Comparison of ENCODE assay signal across 1 cellular context in the genomic region with DNA sequence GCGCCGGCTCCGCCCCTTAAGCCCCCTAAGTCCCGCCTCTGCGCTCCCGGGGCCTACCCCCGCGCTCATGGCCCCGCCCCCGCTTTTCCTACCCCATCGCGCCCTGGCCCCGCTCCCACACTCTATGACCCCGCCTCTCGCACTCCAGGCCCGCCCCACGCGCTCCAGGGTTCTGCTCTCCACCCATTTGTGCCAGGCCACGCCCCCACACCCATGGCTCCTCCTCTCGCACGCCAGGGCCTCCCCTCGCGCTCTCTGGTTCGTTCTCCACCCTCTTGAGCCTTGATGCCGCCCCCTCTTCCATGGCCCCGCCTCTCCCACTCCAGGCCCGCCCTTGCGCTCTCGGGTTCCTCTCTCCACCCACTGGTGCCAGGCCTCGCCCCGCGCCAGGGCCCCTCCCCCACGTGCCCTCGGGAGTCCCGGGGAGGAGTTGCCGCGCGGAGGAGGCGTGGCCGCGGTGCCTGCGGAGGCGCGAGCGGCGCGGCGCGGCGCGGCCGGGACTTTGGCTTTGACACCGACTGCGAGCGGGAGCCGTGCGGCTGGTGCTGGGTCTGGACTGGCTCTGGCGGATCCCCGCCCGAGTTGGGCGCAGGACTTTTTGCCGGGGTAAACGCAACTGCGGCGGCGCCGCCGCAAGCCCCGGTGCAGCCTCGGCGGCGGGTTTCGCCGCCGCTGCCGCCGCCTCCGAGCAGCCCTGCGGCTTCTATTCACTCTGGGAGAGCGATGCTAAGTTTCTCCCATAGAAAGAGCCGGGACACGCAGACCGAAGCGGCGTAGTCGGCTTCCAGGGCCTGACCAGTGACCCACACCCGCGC.
TF ChIP-seq lines count a peak whose summit lies in the region.

A gene (plus strand): TSS at position 499 of the 815 bp plus-strand sequence. CDS start 1,071 bp downstream, outside the sequence.

TF ChIP-seq in K562, 482 proteins besides CTCF, POLR2A, EP300 and RAD21 (continued from another document):
- TF ChIP-seq, protein P1, sequence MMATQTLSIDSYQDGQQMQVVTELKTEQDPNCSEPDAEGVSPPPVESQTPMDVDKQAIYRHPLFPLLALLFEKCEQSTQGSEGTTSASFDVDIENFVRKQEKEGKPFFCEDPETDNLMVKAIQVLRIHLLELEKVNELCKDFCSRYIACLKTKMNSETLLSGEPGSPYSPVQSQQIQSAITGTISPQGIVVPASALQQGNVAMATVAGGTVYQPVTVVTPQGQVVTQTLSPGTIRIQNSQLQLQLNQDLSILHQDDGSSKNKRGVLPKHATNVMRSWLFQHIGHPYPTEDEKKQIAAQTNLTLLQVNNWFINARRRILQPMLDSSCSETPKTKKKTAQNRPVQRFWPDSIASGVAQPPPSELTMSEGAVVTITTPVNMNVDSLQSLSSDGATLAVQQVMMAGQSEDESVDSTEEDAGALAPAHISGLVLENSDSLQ (IDR thresholded peaks at IDR 0.05), result peak; percentile 17; the same call in 1 of the 2 replicates
- TF ChIP-seq KAT7 (CRISPR knock-in tag; IDR thresholded peaks at IDR 0.05; ENCODE audit: borderline replicate concordance) (peak; percentile 38; the same call in 1 of the 2 replicates), RBM25 (IDR thresholded peaks at IDR 0.05; ENCODE audit: low read depth, low read length, severe bottlenecking) (peak; percentile 19), RAD51 (IDR thresholded peaks at IDR 0.05; ENCODE audit: borderline replicate concordance, low read depth) (no peak), TEAD1 (CRISPR knock-in tag; IDR thresholded peaks at IDR 0.05) (peak in 1 of 2 experiments; percentile 45; a peak in 1 of 4 replicates), DMBX1 (CRISPR knock-in tag; IDR thresholded peaks at IDR 0.05; ENCODE audit: borderline replicate concordance) (0 out of 2 replicates have a peak, but pooled peaks have one; percentile 46), ZNF282 (CRISPR knock-in tag; IDR thresholded peaks at IDR 0.05) (0 out of 2 replicates have a peak, but pooled peaks have one; percentile 71), KDM5B (IDR thresholded peaks at IDR 0.05; ENCODE audit: insufficient replicate concordance, low read depth, low read length) (peak; percentile 10), ZNF778 (CRISPR knock-in tag; IDR thresholded peaks at IDR 0.05) (no peak), CTBP1 (IDR thresholded peaks at IDR 0.05; ENCODE audit: borderline replicate concordance) (peak; percentile 94)
- TF ChIP-seq, protein P2, sequence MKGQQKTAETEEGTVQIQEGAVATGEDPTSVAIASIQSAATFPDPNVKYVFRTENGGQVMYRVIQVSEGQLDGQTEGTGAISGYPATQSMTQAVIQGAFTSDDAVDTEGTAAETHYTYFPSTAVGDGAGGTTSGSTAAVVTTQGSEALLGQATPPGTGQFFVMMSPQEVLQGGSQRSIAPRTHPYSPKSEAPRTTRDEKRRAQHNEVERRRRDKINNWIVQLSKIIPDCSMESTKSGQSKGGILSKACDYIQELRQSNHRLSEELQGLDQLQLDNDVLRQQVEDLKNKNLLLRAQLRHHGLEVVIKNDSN (CRISPR knock-in tag; IDR thresholded peaks at IDR 0.05), result peak; percentile 81
- TF ChIP-seq, protein P3, sequence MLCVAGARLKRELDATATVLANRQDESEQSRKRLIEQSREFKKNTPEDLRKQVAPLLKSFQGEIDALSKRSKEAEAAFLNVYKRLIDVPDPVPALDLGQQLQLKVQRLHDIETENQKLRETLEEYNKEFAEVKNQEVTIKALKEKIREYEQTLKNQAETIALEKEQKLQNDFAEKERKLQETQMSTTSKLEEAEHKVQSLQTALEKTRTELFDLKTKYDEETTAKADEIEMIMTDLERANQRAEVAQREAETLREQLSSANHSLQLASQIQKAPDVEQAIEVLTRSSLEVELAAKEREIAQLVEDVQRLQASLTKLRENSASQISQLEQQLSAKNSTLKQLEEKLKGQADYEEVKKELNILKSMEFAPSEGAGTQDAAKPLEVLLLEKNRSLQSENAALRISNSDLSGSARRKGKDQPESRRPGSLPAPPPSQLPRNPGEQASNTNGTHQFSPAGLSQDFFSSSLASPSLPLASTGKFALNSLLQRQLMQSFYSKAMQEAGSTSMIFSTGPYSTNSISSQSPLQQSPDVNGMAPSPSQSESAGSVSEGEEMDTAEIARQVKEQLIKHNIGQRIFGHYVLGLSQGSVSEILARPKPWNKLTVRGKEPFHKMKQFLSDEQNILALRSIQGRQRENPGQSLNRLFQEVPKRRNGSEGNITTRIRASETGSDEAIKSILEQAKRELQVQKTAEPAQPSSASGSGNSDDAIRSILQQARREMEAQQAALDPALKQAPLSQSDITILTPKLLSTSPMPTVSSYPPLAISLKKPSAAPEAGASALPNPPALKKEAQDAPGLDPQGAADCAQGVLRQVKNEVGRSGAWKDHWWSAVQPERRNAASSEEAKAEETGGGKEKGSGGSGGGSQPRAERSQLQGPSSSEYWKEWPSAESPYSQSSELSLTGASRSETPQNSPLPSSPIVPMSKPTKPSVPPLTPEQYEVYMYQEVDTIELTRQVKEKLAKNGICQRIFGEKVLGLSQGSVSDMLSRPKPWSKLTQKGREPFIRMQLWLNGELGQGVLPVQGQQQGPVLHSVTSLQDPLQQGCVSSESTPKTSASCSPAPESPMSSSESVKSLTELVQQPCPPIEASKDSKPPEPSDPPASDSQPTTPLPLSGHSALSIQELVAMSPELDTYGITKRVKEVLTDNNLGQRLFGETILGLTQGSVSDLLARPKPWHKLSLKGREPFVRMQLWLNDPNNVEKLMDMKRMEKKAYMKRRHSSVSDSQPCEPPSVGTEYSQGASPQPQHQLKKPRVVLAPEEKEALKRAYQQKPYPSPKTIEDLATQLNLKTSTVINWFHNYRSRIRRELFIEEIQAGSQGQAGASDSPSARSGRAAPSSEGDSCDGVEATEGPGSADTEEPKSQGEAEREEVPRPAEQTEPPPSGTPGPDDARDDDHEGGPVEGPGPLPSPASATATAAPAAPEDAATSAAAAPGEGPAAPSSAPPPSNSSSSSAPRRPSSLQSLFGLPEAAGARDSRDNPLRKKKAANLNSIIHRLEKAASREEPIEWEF (CRISPR knock-in tag; IDR thresholded peaks at IDR 0.05), result no peak
- TF ChIP-seq, protein P4, sequence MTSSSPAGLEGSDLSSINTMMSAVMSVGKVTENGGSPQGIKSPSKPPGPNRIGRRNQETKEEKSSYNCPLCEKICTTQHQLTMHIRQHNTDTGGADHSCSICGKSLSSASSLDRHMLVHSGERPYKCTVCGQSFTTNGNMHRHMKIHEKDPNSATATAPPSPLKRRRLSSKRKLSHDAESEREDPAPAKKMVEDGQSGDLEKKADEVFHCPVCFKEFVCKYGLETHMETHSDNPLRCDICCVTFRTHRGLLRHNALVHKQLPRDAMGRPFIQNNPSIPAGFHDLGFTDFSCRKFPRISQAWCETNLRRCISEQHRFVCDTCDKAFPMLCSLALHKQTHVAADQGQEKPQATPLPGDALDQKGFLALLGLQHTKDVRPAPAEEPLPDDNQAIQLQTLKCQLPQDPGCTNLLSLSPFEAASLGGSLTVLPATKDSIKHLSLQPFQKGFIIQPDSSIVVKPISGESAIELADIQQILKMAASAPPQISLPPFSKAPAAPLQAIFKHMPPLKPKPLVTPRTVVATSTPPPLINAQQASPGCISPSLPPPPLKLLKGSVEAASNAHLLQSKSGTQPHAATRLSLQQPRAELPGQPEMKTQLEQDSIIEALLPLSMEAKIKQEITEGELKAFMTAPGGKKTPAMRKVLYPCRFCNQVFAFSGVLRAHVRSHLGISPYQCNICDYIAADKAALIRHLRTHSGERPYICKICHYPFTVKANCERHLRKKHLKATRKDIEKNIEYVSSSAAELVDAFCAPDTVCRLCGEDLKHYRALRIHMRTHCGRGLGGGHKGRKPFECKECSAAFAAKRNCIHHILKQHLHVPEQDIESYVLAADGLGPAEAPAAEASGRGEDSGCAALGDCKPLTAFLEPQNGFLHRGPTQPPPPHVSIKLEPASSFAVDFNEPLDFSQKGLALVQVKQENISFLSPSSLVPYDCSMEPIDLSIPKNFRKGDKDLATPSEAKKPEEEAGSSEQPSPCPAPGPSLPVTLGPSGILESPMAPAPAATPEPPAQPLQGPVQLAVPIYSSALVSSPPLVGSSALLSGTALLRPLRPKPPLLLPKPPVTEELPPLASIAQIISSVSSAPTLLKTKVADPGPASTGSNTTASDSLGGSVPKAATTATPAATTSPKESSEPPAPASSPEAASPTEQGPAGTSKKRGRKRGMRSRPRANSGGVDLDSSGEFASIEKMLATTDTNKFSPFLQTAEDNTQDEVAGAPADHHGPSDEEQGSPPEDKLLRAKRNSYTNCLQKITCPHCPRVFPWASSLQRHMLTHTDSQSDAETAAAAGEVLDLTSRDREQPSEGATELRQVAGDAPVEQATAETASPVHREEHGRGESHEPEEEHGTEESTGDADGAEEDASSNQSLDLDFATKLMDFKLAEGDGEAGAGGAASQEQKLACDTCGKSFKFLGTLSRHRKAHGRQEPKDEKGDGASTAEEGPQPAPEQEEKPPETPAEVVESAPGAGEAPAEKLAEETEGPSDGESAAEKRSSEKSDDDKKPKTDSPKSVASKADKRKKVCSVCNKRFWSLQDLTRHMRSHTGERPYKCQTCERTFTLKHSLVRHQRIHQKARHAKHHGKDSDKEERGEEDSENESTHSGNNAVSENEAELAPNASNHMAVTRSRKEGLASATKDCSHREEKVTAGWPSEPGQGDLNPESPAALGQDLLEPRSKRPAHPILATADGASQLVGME (CRISPR knock-in tag; IDR thresholded peaks at IDR 0.05), result no peak; the same call in 1 of the 2 replicates
- TF ChIP-seq, protein P5, sequence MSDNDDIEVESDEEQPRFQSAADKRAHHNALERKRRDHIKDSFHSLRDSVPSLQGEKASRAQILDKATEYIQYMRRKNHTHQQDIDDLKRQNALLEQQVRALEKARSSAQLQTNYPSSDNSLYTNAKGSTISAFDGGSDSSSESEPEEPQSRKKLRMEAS (CRISPR knock-in tag; IDR thresholded peaks at IDR 0.05), result peak; percentile 56
- TF ChIP-seq, protein P6, sequence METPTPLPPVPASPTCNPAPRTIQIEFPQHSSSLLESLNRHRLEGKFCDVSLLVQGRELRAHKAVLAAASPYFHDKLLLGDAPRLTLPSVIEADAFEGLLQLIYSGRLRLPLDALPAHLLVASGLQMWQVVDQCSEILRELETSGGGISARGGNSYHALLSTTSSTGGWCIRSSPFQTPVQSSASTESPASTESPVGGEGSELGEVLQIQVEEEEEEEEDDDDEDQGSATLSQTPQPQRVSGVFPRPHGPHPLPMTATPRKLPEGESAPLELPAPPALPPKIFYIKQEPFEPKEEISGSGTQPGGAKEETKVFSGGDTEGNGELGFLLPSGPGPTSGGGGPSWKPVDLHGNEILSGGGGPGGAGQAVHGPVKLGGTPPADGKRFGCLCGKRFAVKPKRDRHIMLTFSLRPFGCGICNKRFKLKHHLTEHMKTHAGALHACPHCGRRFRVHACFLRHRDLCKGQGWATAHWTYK (CRISPR knock-in tag; IDR thresholded peaks at IDR 0.05), result peak; percentile 51; the same call in 1 of the 2 replicates
- TF ChIP-seq, protein P7, sequence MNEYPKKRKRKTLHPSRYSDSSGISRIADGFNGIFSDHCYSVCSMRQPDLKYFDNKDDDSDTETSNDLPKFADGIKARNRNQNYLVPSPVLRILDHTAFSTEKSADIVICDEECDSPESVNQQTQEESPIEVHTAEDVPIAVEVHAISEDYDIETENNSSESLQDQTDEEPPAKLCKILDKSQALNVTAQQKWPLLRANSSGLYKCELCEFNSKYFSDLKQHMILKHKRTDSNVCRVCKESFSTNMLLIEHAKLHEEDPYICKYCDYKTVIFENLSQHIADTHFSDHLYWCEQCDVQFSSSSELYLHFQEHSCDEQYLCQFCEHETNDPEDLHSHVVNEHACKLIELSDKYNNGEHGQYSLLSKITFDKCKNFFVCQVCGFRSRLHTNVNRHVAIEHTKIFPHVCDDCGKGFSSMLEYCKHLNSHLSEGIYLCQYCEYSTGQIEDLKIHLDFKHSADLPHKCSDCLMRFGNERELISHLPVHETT (CRISPR knock-in tag; conservative IDR thresholded peaks at IDR 0.05 in 1 of 2, IDR thresholded peaks at IDR 0.05 in 1 of 2), result peak in 1 of 2 experiments; percentile 74; a peak in 1 of 4 replicates
